ENCODE assay signal across 21 cellular contexts in genomic region chr4:75612306-75612705, GRCh38. TPM values are rescaled to one million over a fixed set of nuclear protein-coding genes. Genes with fewer than 3 reads are reported as not detected.
A peak's percentile ranks its signal among the peaks of the same experiment; 100 is the strongest.
DNase-seq lines count a peak whose midpoint lies in the region; ATAC-seq and TF ChIP-seq lines count a peak whose summit lies in the region.
"Had no signal": no experiment of that assay in that cellular context is flagged by ENCODE, and none has a peak within 500 bp of the region (broad histone marks: within the 10 kb centered on the region; RNA-seq: fewer than 3 reads in every experiment).

No MANE protein-coding gene starts in this region.

- H3K4me1 ChIP-seq in GM23338 (ENCODE audit: insufficient read depth), result no peaks in the 10 kb centered on the region
- H3K4me1 ChIP-seq in A673 (ENCODE audit: insufficient read depth, low read length, poor library complexity, severe bottlenecking), result no peaks in the 10 kb centered on the region
- H3K4me1 ChIP-seq: BE2C; BLaER1 treated with 17β-estradiol and CSF1 and Interleukin-3, amounts not matched to agents 10 nM and 100 nM had no signal

- H3K9me2 ChIP-seq in GM23338 (ENCODE audit: insufficient read depth), result no peaks in the 10 kb centered on the region

- H3K4me3 Mint-ChIP-seq in GM23338, result no peak overlapping the region
- H3K4me3 Mint-ChIP-seq: CD14-positive monocyte; CD4-positive, alpha-beta T cell; CD8-positive, alpha-beta memory T cell; H9 had no signal

- no peaks in the 10 kb centered on the region for H3K27me3 ChIP-seq in GM23338 (ENCODE audit: insufficient read depth)
- H3K27me3 ChIP-seq in dorsolateral prefrontal cortex, result no peaks in the 10 kb centered on the region
- H3K27me3 ChIP-seq in A673 (replicated peaks; ENCODE audit: insufficient read depth, low read depth, low read length, poor library complexity), result no peaks in the 10 kb centered on the region
- H3K27me3 ChIP-seq: BE2C; BLaER1 treated with 17β-estradiol and CSF1 and Interleukin-3, amounts not matched to agents 10 nM and 100 nM had no signal

- no peak overlapping the region for H3K4me2 ChIP-seq in GM23338
- H3K4me2 ChIP-seq: BLaER1 treated with 17β-estradiol and CSF1 and Interleukin-3, amounts not matched to agents 10 nM and 100 nM had no signal

- no peaks in the 10 kb centered on the region for H3K79me2 ChIP-seq in GM23338 (replicated peaks; ENCODE audit: insufficient read depth)

- H3K36me3 Mint-ChIP-seq in GM23338 (ENCODE audit: low read depth), result no peaks in the 10 kb centered on the region
- H3K36me3 Mint-ChIP-seq: CD14-positive monocyte had no signal

- CTCF ChIA-PET in A673 (lab: Charles Lee), result no interaction called here

- H3K9me3 ChIP-seq in A673 (ENCODE audit: low read depth, low read length, poor library complexity, severe bottlenecking), result no peaks in the 10 kb centered on the region
- H3K9me3 ChIP-seq: BE2C had no signal

- no peaks in the 10 kb centered on the region for H3K36me3 ChIP-seq in GM23338 (ENCODE audit: insufficient read depth)
- no peaks in the 10 kb centered on the region for H3K36me3 ChIP-seq in A673 (ENCODE audit: insufficient read depth, low read length, poor library complexity, severe bottlenecking)
- H3K36me3 ChIP-seq: BE2C; BLaER1 treated with 17β-estradiol and CSF1 and Interleukin-3, amounts not matched to agents 10 nM and 100 nM had no signal

- H3K4me3 ChIP-seq in GM23338 (no peak overlapping the region), dorsolateral prefrontal cortex (no peak overlapping the region), A673 (ENCODE audit: low read depth, low read length, poor library complexity, severe bottlenecking) (no peak overlapping the region)
- H3K4me3 ChIP-seq: BLaER1 treated with 17β-estradiol and CSF1 and Interleukin-3, amounts not matched to agents 10 nM and 100 nM; GM23248 had no signal

- no peaks in the 10 kb centered on the region for H3K4me1 Mint-ChIP-seq in GM23338
- H3K4me1 Mint-ChIP-seq: CD14-positive monocyte; CD8-positive, alpha-beta memory T cell; H9 had no signal

- ATAC-seq in GM23338, result no peak
- no peak for ATAC-seq in GM21576 (IDR thresholded peaks at IDR 0.05; ENCODE audit: unreplicated experiment)
- no peak for ATAC-seq in HG02840 (IDR thresholded peaks at IDR 0.05; ENCODE audit: low FRiP score, unreplicated experiment)
- ATAC-seq: HCT116 had no signal

- 0 out of 2 replicates have a peak overlapping the region, but pooled peaks have one; percentile 28 for H2AFZ ChIP-seq in GM23338
- H2AFZ ChIP-seq: GM23248 had no signal

- no TSS peak for BruUV-seq in A673 (replicated peaks; lab: Mats Ljungman, UMichigan)

- no peaks in the 10 kb centered on the region for H4K20me1 ChIP-seq in GM23338 (replicated peaks; ENCODE audit: insufficient read depth)
- H4K20me1 ChIP-seq: BLaER1 treated with 17β-estradiol and CSF1 and Interleukin-3, amounts not matched to agents 10 nM and 100 nM had no signal

- intact Hi-C loops in dorsolateral prefrontal cortex (cut with DNase I), result no loop called here
- intact Hi-C loops in A673 (cut with micrococcal nuclease; ENCODE audit: unreplicated experiment), result no loop called here

- DNase-seq in GM23338 (ENCODE audit: low spot score) (no peak), dorsolateral prefrontal cortex (no peak), medulla oblongata (ENCODE audit: extremely low spot score) (peak; percentile 45), superior temporal gyrus (ENCODE audit: extremely low spot score) (peak; percentile 77), Kasumi-1 (lab: John Stamatoyannopoulos, UW) (no peak), A673 (ENCODE audit: low spot score) (no peak)
- DNase-seq: BE2C; Calu3; CD4-positive, alpha-beta T cell; CD8-positive, alpha-beta memory T cell; COR-L47; DND-41; GM23248; H9 had no signal

- POLR2A ChIA-PET in A673 (lab: Charles Lee; ENCODE audit: low non-redundant PET), result no interaction called here

- H3K27me3 Mint-ChIP-seq in GM23338 (ENCODE audit: insufficient read depth, low read depth, poor library complexity), result no peaks in the 10 kb centered on the region
- H3K27me3 Mint-ChIP-seq: CD4-positive, alpha-beta T cell; CD8-positive, alpha-beta memory T cell had no signal

- no peak for TF ChIP-seq CTCF in GM23338 (conservative IDR thresholded peaks at IDR 0.05; ENCODE audit: low read depth in 2 of 2)
- no peak for TF ChIP-seq CTCF in dorsolateral prefrontal cortex (IDR thresholded peaks at IDR 0.05 in 54 of 56, conservative IDR thresholded peaks at IDR 0.05 in 2 of 56; ENCODE audit: low read depth in 1 of 56, partially characterized antibody in 56 of 56)
- no peak for TF ChIP-seq CTCF in A673 (conservative IDR thresholded peaks at IDR 0.05; ENCODE audit: low read depth, low read length)

- H3F3A ChIP-seq in GM23338 (replicated peaks; ENCODE audit: low read depth), result no peaks in the 10 kb centered on the region

- no peak overlapping the region for H3K27ac ChIP-seq in GM23338 (ENCODE audit: low read depth)
- H3K27ac ChIP-seq in dorsolateral prefrontal cortex, result peak overlapping the region in 54 of 59 donors; percentile 13 to 93 (median 79)
- H3K27ac ChIP-seq in A673 (ENCODE audit: low read depth, low read length, poor library complexity, severe bottlenecking), result no peak overlapping the region
- H3K27ac ChIP-seq: BLaER1 treated with 17β-estradiol and CSF1 and Interleukin-3, amounts not matched to agents 10 nM and 100 nM; GM23248 had no signal

- 0 out of 3 replicates have a peak, but pooled peaks cover 3% of the 10 kb centered on the region for H3K9me3 Mint-ChIP-seq in GM23338
- H3K9me3 Mint-ChIP-seq: CD8-positive, alpha-beta memory T cell had no signal

- no peak overlapping the region for H3K27ac Mint-ChIP-seq in GM23338
- H3K27ac Mint-ChIP-seq: CD14-positive monocyte; CD4-positive, alpha-beta T cell; CD8-positive, alpha-beta memory T cell; H9 had no signal

TF ChIP-seq in GM23338, 12 proteins besides CTCF, POLR2A, EP300 and RAD21:
- TF ChIP-seq ZNF331 (CRISPR knock-in tag; IDR thresholded peaks at IDR 0.05; ENCODE audit: low read depth), result no peak

RNA-seq across cellular contexts. Expression of gene CDKL2, which starts 18.0 kb away (rescaled TPM):
- total RNA-seq in GM23338 (2014; rRNA removed; shearing (Covaris generic)), result 1.7 and 1.8 TPM in 2 replicates
- polyA plus RNA-seq in GM23338 (2016; fragmentation: Nextera tagmentation; extraction: Ambion mirVana), result 2.0 and 3.1 TPM in 2 replicates
- total RNA-seq in dorsolateral prefrontal cortex (10 to 100 TPM; 11.4 to 42.6 (median 28.4) TPM), A673 (2021) (1.5 and 1.6 TPM in 2 replicates)
- total RNA-seq: A172, GM23248 had no signal
- polyA plus RNA-seq: CD14-positive monocyte, GM23248 had no signal

RNA-seq across cellular contexts. Expression of gene ODAPH, which starts 56.4 kb away (rescaled TPM):
- not detected in 2 replicates for total RNA-seq in GM23338 (2014; rRNA removed; shearing (Covaris generic))
- polyA plus RNA-seq in GM23338 (2016; fragmentation: Nextera tagmentation; extraction: Ambion mirVana), result not detected in 2 replicates
- 1 to 10 TPM in 26 of 120 experiments, under 1 TPM in 33, not detected in 61; 0.28 to 3.6 (median 0.96) TPM for total RNA-seq in dorsolateral prefrontal cortex
- total RNA-seq in A673 (2021), result not detected in 2 replicates
- total RNA-seq: A172; Calu3; CD8-positive, alpha-beta memory T cell; GM23248; H9 had no signal
- polyA plus RNA-seq: AG04450, CD14-positive monocyte, GM23248 had no signal

Comparison
In these comparisons a context has a peak if more than half of its experiments do, and no peak if none do; other contexts are left out.
1. DNase-seq: peak in medulla oblongata (single experiment) and superior temporal gyrus (single experiment); none in GM23338 (single experiment), dorsolateral prefrontal cortex (0 of 10), Kasumi-1 (0 of 2) and A673 (single experiment).
2. H3K27ac ChIP-seq: peak in dorsolateral prefrontal cortex (54 of 59); none in GM23338 (single experiment) and A673 (single experiment).